In the genomic region with DNA sequence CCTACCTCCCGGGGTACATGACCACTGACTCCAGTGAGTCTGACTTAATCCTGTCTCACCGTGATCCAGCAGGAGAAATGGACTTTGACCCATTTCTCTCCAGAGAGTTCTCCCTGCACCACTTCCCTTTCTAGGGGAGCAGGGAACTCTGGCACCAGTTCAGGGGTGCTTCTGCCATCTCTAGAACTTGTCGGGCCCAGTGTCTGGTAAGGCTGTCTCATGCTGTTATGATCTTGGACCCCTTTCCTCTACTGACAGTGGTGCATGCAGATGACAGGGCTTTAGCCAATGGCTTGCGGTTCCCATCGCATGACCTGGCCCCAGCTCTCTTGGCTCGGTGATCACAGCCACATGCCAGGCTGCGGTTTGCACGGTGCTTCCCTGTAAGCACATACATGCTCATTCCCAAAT, we compare ENCODE assay signal across 17 cellular contexts.
DNase-seq lines count a peak whose midpoint lies in the region; ATAC-seq, FAIRE-seq and TF ChIP-seq lines count a peak whose summit lies in the region.
"Had no signal": no experiment of that assay in that cellular context is flagged by ENCODE, and none has a peak within 500 bp of the region (broad histone marks: within the 10 kb centered on the region; RNA-seq: fewer than 3 reads in every experiment).

No MANE protein-coding gene starts in this region.

- POLR2A ChIA-PET in RWPE1 (lab: Yijun Ruan, JAX; ENCODE audit: low non-redundant PET), result no interaction called here

- no peak overlapping the region for H3K4me3 ChIP-seq in neural progenitor cell
- H3K4me3 ChIP-seq: esophagus squamous epithelium, lung, SJSA1, upper lobe of left lung had no signal

- peak; percentile 73 for FAIRE-seq in RCC 7860 (lab: Jason Lieb, UNC)
- FAIRE-seq: TTC549 had no signal

- CTCF ChIA-PET in RWPE1 (lab: Yijun Ruan, JAX), result no interaction called here

- no peaks in the 10 kb centered on the region for H3K27me3 ChIP-seq in neural progenitor cell
- H3K27me3 ChIP-seq: esophagus squamous epithelium, SJSA1, upper lobe of left lung had no signal

- H3K4me1 Mint-ChIP-seq in neural progenitor cell, result peaks cover 20% of the 10 kb centered on the region

- no peaks in the 10 kb centered on the region for H3K9me3 ChIP-seq in neural progenitor cell (ENCODE audit: low read depth)
- H3K9me3 ChIP-seq: esophagus squamous epithelium, SJSA1, upper lobe of left lung had no signal

- H3F3A ChIP-seq in neural progenitor cell (ENCODE audit: low read depth), result no peaks in the 10 kb centered on the region

- DNase-seq in Daoy (ENCODE audit: low read depth) (peak; percentile 81), RCC 7860 (ENCODE audit: low spot score) (peak; percentile 75), fibroblast of peridontal ligament (ENCODE audit: extremely low read depth) (peak; percentile 43), neural progenitor cell (ENCODE audit: low spot score) (no peak), NCI-H2196 treated with DMSO at 0.1 percent for 48 hours (lab: John Stamatoyannopoulos, UW; ENCODE audit: unreplicated experiment) (no peak), RWPE1 (ENCODE audit: low spot score) (no peak), CD1c-positive myeloid dendritic cell (ENCODE audit: extremely low spot score) (no peak)
- DNase-seq: esophagus squamous epithelium, KG1, NCI-H345, upper lobe of left lung had no signal

- no peak overlapping the region for H2AFZ ChIP-seq in neural progenitor cell (replicated peaks)

- peak overlapping the region; percentile 21 for H3K27ac Mint-ChIP-seq in neural progenitor cell
- H3K27ac Mint-ChIP-seq: activated T-helper 2 cell treated with anti-CD3 and anti-CD28 coated beads, Interferon-gamma antibody, Interleukin-2, Interleukin-4, amounts not matched to agents 10 μg/mL and 5 μg/mL and 100 μg/mL, durations not matched to agents 14 hours and 24 hours and 36 hours; stimulated activated effector memory CD8-positive, alpha-beta T cell treated with anti-CD3 and anti-CD28 coated beads, Interleukin-12 subunit alpha, Interleukin-12 subunit beta, amount 100 ng/mL, for 72 hours had no signal

- H3K9me3 Mint-ChIP-seq in neural progenitor cell, result no peaks in the 10 kb centered on the region
- H3K9me3 Mint-ChIP-seq: activated T-helper 2 cell treated with anti-CD3 and anti-CD28 coated beads, Interferon-gamma antibody, Interleukin-2, Interleukin-4, amounts not matched to agents 10 μg/mL and 5 μg/mL and 100 μg/mL, durations not matched to agents 14 hours and 24 hours and 36 hours; stimulated activated effector memory CD8-positive, alpha-beta T cell treated with anti-CD3 and anti-CD28 coated beads, Interleukin-12 subunit alpha, Interleukin-12 subunit beta, amount 100 ng/mL, for 72 hours had no signal

- peaks cover 18% of the 10 kb centered on the region for H3K4me1 ChIP-seq in neural progenitor cell
- H3K4me1 ChIP-seq: SJSA1 had no signal

- no peak overlapping the region for H3K4me3 Mint-ChIP-seq in neural progenitor cell
- H3K4me3 Mint-ChIP-seq: stimulated activated effector memory CD8-positive, alpha-beta T cell treated with anti-CD3 and anti-CD28 coated beads, Interleukin-12 subunit alpha, Interleukin-12 subunit beta, amount 100 ng/mL, for 72 hours had no signal

- no peaks in the 10 kb centered on the region for H3K36me3 ChIP-seq in neural progenitor cell
- H3K36me3 ChIP-seq: SJSA1 had no signal

- H3K9ac ChIP-seq in neural progenitor cell, result no peak overlapping the region

- ATAC-seq in GM19023 (IDR thresholded peaks at IDR 0.05; ENCODE audit: unreplicated experiment), result no peak
- ATAC-seq: stimulated activated effector memory CD8-positive, alpha-beta T cell treated with anti-CD3 and anti-CD28 coated beads, Interleukin-12 subunit alpha, Interleukin-12 subunit beta, amount 100 ng/mL, for 72 hours had no signal

- H4K20me1 ChIP-seq in neural progenitor cell (ENCODE audit: low read depth), result no peaks in the 10 kb centered on the region

- H3K4me2 ChIP-seq in neural progenitor cell, result no peak overlapping the region

- no peaks in the 10 kb centered on the region for H3K79me2 ChIP-seq in neural progenitor cell (ENCODE audit: low read depth)

- H3K27me3 Mint-ChIP-seq in neural progenitor cell (ENCODE audit: insufficient read depth, low read depth), result peaks cover 4% of the 10 kb centered on the region

- no peaks in the 10 kb centered on the region for H3K36me3 Mint-ChIP-seq in neural progenitor cell
- H3K36me3 Mint-ChIP-seq: stimulated activated effector memory CD8-positive, alpha-beta T cell treated with anti-CD3 and anti-CD28 coated beads, Interleukin-12 subunit alpha, Interleukin-12 subunit beta, amount 100 ng/mL, for 72 hours had no signal

- TF ChIP-seq CTCF in neural progenitor cell (IDR thresholded peaks at IDR 0.05) (no peak), RWPE1 (conservative IDR thresholded peaks at IDR 0.05; ENCODE audit: low read depth) (no peak)

- H3K27ac ChIP-seq in neural progenitor cell, result no peak overlapping the region
- no peak overlapping the region for H3K27ac ChIP-seq in RWPE1
- H3K27ac ChIP-seq: esophagus squamous epithelium, SJSA1, upper lobe of left lung had no signal

Comparison
In these comparisons a context has a peak if more than half of its experiments do, and no peak if none do; other contexts are left out.
1. DNase-seq: peak in Daoy (single experiment), RCC 7860 (single experiment) and fibroblast of peridontal ligament (single experiment); none in neural progenitor cell (single experiment), NCI-H2196 treated with DMSO at 0.1 percent for 48 hours (single experiment), RWPE1 (single experiment) and CD1c-positive myeloid dendritic cell (single experiment).